Comparison of ENCODE assay signal across 16 cellular contexts in the genomic region with DNA sequence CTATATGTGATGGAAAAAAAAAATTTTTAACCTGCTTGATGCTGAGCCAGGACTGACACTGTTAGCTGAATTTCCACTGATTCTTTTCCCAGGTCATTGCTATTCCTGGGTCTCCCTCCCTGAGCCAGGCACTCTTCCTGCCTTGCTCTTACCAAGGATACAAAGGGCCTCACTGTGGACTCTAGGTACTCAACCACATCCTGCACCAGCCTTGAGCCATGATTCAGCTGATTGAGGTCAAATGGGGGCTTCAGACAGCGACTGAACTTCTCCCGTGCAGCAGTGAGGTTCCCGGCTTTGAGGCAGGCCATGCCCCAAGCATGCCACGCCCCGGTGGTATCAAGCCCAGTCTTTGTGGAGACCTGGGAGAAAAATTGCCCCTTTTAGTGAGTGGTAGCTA. TPM values are rescaled to one million over a fixed set of nuclear protein-coding genes. Genes with fewer than 3 reads are reported as not detected.
DNase-seq lines count a peak whose midpoint lies in the region; ATAC-seq and TF ChIP-seq lines count a peak whose summit lies in the region.
"Had no signal": no experiment of that assay in that cellular context is flagged by ENCODE, and none has a peak within 500 bp of the region (broad histone marks: within the 10 kb centered on the region; RNA-seq: fewer than 3 reads in every experiment).

No MANE protein-coding gene starts in this region.

- H3K4me3 Mint-ChIP-seq in CD8-positive, alpha-beta T cell: no peak overlapping the region

- no peak for TF ChIP-seq EP300 in ovary (IDR thresholded peaks at IDR 0.05)

- ATAC-seq in CD8-positive, alpha-beta T cell: no peak
- ATAC-seq in GM19324 (IDR thresholded peaks at IDR 0.05; ENCODE audit: low FRiP score, unreplicated experiment): no peak
- ATAC-seq: HCT116 had no signal

- peaks cover 83% of the 10 kb centered on the region for H3K36me3 Mint-ChIP-seq in CD8-positive, alpha-beta T cell

- no peak overlapping the region for H3K4me3 ChIP-seq in CD8-positive, alpha-beta T cell (ENCODE audit: low read depth, low read length)
- H3K4me3 ChIP-seq in breast epithelium (no peak overlapping the region), ovary (no peak overlapping the region)
- H3K4me3 ChIP-seq: BLaER1 had no signal

- H3K27ac Mint-ChIP-seq in CD8-positive, alpha-beta T cell: peak overlapping the region; percentile 28

- no peaks in the 10 kb centered on the region for H3K27me3 ChIP-seq in CD8-positive, alpha-beta T cell (ENCODE audit: insufficient read depth, low read length)
- H3K27me3 ChIP-seq in breast epithelium (no peaks in the 10 kb centered on the region), ovary (no peaks in the 10 kb centered on the region)
- H3K27me3 ChIP-seq: BLaER1 had no signal

- H3K4me1 Mint-ChIP-seq in CD8-positive, alpha-beta T cell (ENCODE audit: low read depth): no peaks in the 10 kb centered on the region

- H3K9me3 Mint-ChIP-seq in CD8-positive, alpha-beta T cell: no peaks in the 10 kb centered on the region

- H3K36me3 ChIP-seq in CD8-positive, alpha-beta T cell (ENCODE audit: insufficient read depth, low read length): peaks cover 30% of the 10 kb centered on the region
- peaks cover 10% of the 10 kb centered on the region for H3K36me3 ChIP-seq in breast epithelium
- no peaks in the 10 kb centered on the region for H3K36me3 ChIP-seq in ovary

- intact Hi-C loops in CD8-positive, alpha-beta T cell (cut with DNase I, micrococcal nuclease): no loop called here
- intact Hi-C loops in breast epithelium (cut with DNase I; ENCODE audit: low total_unique reads): no loop called here
- intact Hi-C loops in ovary (cut with DNase I): no loop called here

- POLR2A ChIA-PET in CD8-positive, alpha-beta T cell (lab: Charles Lee): no interaction called here

- H3K4me1 ChIP-seq in CD8-positive, alpha-beta T cell (ENCODE audit: insufficient read depth, low read length): no peaks in the 10 kb centered on the region
- H3K4me1 ChIP-seq in breast epithelium (no peaks in the 10 kb centered on the region), ovary (ENCODE audit: insufficient read depth) (no peaks in the 10 kb centered on the region)
- H3K4me1 ChIP-seq: BLaER1 had no signal

- TF ChIP-seq CTCF in CD8-positive, alpha-beta T cell (IDR thresholded peaks at IDR 0.05): no peak
- TF ChIP-seq CTCF in breast epithelium (IDR thresholded peaks at IDR 0.05) (no peak), ovary (IDR thresholded peaks at IDR 0.05) (no peak)

- DNase-seq in CD8-positive, alpha-beta T cell: no peak
- DNase-seq in HK-2 (ENCODE audit: unreplicated experiment) (peak; percentile 6), RPMI7951 (ENCODE audit: low read depth) (peak; percentile 25), islet precursor cell (peak; percentile 62), breast epithelium (ENCODE audit: low spot score in 2 of 2) (no peak), NCI-H774 (lab: John Stamatoyannopoulos, UW) (no peak), ovary (no peak)
- DNase-seq: DMS153, DMS79 treated with DMSO at 0.1 percent for 48 hours, GF-D8, IMR-90, KBM-7 had no signal

- H3K27ac ChIP-seq in CD8-positive, alpha-beta T cell (ENCODE audit: low read depth, low read length): no peak overlapping the region
- no peak overlapping the region for H3K27ac ChIP-seq in breast epithelium
- no peak overlapping the region for H3K27ac ChIP-seq in ovary
- H3K27ac ChIP-seq: BLaER1, HL-60 had no signal

- WGBS in ovary, 3 donors: 83 to 92% (median 85%) methylated on average over 5 of the region's 5 CpGs

- CTCF ChIA-PET in CD8-positive, alpha-beta T cell (lab: Charles Lee): interaction anchor here (0.8 kb wide), 1 partner anchor 9 kb away, joined by 3 read pairs; no protein-coding TSS in a partner anchor

- H3K9me3 ChIP-seq in CD8-positive, alpha-beta T cell (ENCODE audit: low read length): no peaks in the 10 kb centered on the region
- H3K9me3 ChIP-seq in breast epithelium: no peaks in the 10 kb centered on the region
- H3K9me3 ChIP-seq in ovary: no peaks in the 10 kb centered on the region
- H3K9me3 ChIP-seq: BLaER1 had no signal

- H3K27me3 Mint-ChIP-seq in CD8-positive, alpha-beta T cell (ENCODE audit: low read depth): no peaks in the 10 kb centered on the region

- TF ChIP-seq POLR2A in breast epithelium (IDR thresholded peaks at IDR 0.05) (no peak), ovary (IDR thresholded peaks at IDR 0.05) (no peak)

RNA-seq across cellular contexts. Expression of a gene that starts 54.3 kb away (rescaled TPM):
- total RNA-seq in CD8-positive, alpha-beta T cell: 10 to 100 TPM; 20.4 to 21.4 TPM
- 9.1 and 9.3 TPM in 2 replicates for total RNA-seq in RPMI7951 (2014; rRNA removed; shearing (Covaris generic))
- total RNA-seq in breast epithelium: 10 to 100 TPM; 31.5 to 42.6 (median 36.3) TPM
- 10 to 100 TPM; 16.1 to 27.0 (median 20.3) TPM for total RNA-seq in ovary
- polyA plus RNA-seq in ovary: 10 to 100 TPM in 1 of 2 donors, 1 to 10 TPM in 1; 6.1 to 22.2 TPM

RNA-seq across cellular contexts. Expression of a gene that starts 57.5 kb away (rescaled TPM):
- total RNA-seq in CD8-positive, alpha-beta T cell: 10 to 100 TPM; 14.3 to 17.3 TPM
- total RNA-seq in RPMI7951 (2014; rRNA removed; shearing (Covaris generic)): 10.9 TPM in 2 replicates
- total RNA-seq in breast epithelium (10 to 100 TPM; 10.6 to 77.6 (median 33.8) TPM), ovary (10 to 100 TPM; 23.2 to 70.1 (median 45.0) TPM)
- polyA plus RNA-seq in ovary: 10 to 100 TPM; 21.6 to 22.1 TPM

Comparison
In these comparisons a context has a peak if more than half of its experiments do, and no peak if none do; other contexts are left out.
1. DNase-seq: peak in HK-2 (single experiment), RPMI7951 (single experiment) and islet precursor cell (single experiment); none in CD8-positive, alpha-beta T cell (0 of 7), breast epithelium (0 of 2), NCI-H774 (single experiment) and ovary (0 of 5).